Comparison of ENCODE assay signal across 15 cellular contexts in genomic region chr15:69456208-69457166, GRCh38. TPM values are rescaled to one million over a fixed set of nuclear protein-coding genes. Genes with fewer than 3 reads are reported as not detected.
DNase-seq lines count a peak whose midpoint lies in the region; ATAC-seq, FAIRE-seq and TF ChIP-seq lines count a peak whose summit lies in the region.
"Had no signal": no experiment of that assay in that cellular context is flagged by ENCODE, and none has a peak within 500 bp of the region (broad histone marks: within the 10 kb centered on the region; RNA-seq: fewer than 3 reads in every experiment).

No MANE protein-coding gene starts in this region.

- FAIRE-seq in urothelium cell line (lab: Jason Lieb, UNC) = no peak
- FAIRE-seq: keratinocyte had no signal

- POLR2A ChIA-PET in CD4-positive, alpha-beta memory T cell (lab: Charles Lee; ENCODE audit: partially characterized antibody) = interaction anchor here (1.7 to 9.4 kb wide), 2 partner anchors 9 to 38 kb away, joined by 3 to 488 read pairs; no protein-coding TSS in a partner anchor
- POLR2A ChIA-PET in activated B cell treated with CpG ODN at 0.5 μM for 24 hours (lab: Charles Lee) = interaction anchor here (0.6 to 6.1 kb wide), 3 partner anchors 10 to 1646 kb away, joined by 3 to 135 read pairs (median 6); no protein-coding TSS in a partner anchor

- ATAC-seq in GM18505 (IDR thresholded peaks at IDR 0.05; ENCODE audit: unreplicated experiment) (no peak), activated B cell treated with CpG ODN at 0.5 μM for 24 hours (ENCODE audit: low read depth) (no peak)

- H3K36me3 Mint-ChIP-seq in CD4-positive, alpha-beta memory T cell = peaks cover 25 to 59% of the 10 kb centered on the region in 2 donors
- peaks cover 58% of the 10 kb centered on the region for H3K36me3 Mint-ChIP-seq in activated B cell treated with CpG ODN at 0.5 μM for 24 hours (ENCODE audit: low read depth)

- H4K20me1 ChIP-seq in hepatocyte (ENCODE audit: insufficient read depth, poor library complexity, severe bottlenecking) = peaks cover 30% of the 10 kb centered on the region

- TF ChIP-seq POLR2A in GM18505 (IDR thresholded peaks at IDR 0.05; ENCODE audit: borderline replicate concordance, extremely low read depth, insufficient read depth, insufficient read length) = peak; percentile 52

- peaks cover 41% of the 10 kb centered on the region for H3K4me1 ChIP-seq in CD4-positive, alpha-beta memory T cell (ENCODE audit: insufficient read depth, low read length)
- peaks cover 16% of the 10 kb centered on the region for H3K4me1 ChIP-seq in hepatocyte (ENCODE audit: insufficient read depth)

- no peaks in the 10 kb centered on the region for H3K9me3 Mint-ChIP-seq in CD4-positive, alpha-beta memory T cell
- no peaks in the 10 kb centered on the region for H3K9me3 Mint-ChIP-seq in activated B cell treated with CpG ODN at 0.5 μM for 24 hours
- H3K9me3 Mint-ChIP-seq: dendritic cell treated with granulocyte-macrophage colony-stimulating factor and Interleukin-4, amounts not matched to agents 40 ng/mL and 50 ng/mL, for 4 days had no signal

- no peak overlapping the region for H3K4me2 ChIP-seq in hepatocyte

- H3K27ac Mint-ChIP-seq in CD4-positive, alpha-beta memory T cell = peak overlapping the region in 5 of 7 donors; percentile 48 to 98 (median 82)
- H3K27ac Mint-ChIP-seq in activated B cell treated with CpG ODN at 0.5 μM for 24 hours = peak overlapping the region; percentile 47
- H3K27ac Mint-ChIP-seq: dendritic cell treated with granulocyte-macrophage colony-stimulating factor and Interleukin-4, amounts not matched to agents 40 ng/mL and 50 ng/mL, for 4 days had no signal

- peaks cover 34% of the 10 kb centered on the region for H3K79me2 ChIP-seq in hepatocyte

- H3K4me3 ChIP-seq in CD4-positive, alpha-beta memory T cell (ENCODE audit: low read length in 2 of 2) = no peak overlapping the region
- H3K4me3 ChIP-seq in hepatocyte = no peak overlapping the region
- H3K4me3 ChIP-seq: suprapubic skin had no signal

- 93% methylated on average over 13 of the region's 13 CpGs for WGBS in hepatocyte (ENCODE audit: low lambda C conversion rate, missing lambda C conversion rate)

- intact Hi-C loops in CD4-positive, alpha-beta memory T cell (cut with micrococcal nuclease) = no loop called here
- intact Hi-C loops in activated B cell treated with CpG ODN at 0.5 μM for 24 hours (cut with micrococcal nuclease) = loop anchor here (10.0 kb wide), 1 partner anchor 632 kb away; the partner anchor contains the start of gene ANP32A

- TF ChIP-seq CTCF in activated B cell treated with CpG ODN at 0.5 μM for 24 hours (IDR thresholded peaks at IDR 0.05) = no peak
- no peak for TF ChIP-seq CTCF in hepatocyte (IDR thresholded peaks at IDR 0.05; ENCODE audit: poor library complexity)

- no peaks in the 10 kb centered on the region for H3K9me2 ChIP-seq in hepatocyte (replicated peaks; ENCODE audit: insufficient read depth)

- H3K27me3 Mint-ChIP-seq in CD4-positive, alpha-beta memory T cell = no peaks in the 10 kb centered on the region
- H3K27me3 Mint-ChIP-seq in activated B cell treated with CpG ODN at 0.5 μM for 24 hours = no peaks in the 10 kb centered on the region
- H3K27me3 Mint-ChIP-seq: CD4-positive, CD25-positive, alpha-beta regulatory T cell; dendritic cell treated with granulocyte-macrophage colony-stimulating factor and Interleukin-4, amounts not matched to agents 40 ng/mL and 50 ng/mL, for 4 days had no signal

- no peaks in the 10 kb centered on the region for H3K9me3 ChIP-seq in CD4-positive, alpha-beta memory T cell (ENCODE audit: control insufficient read depth in 1 of 2, low read length in 2 of 2)
- no peaks in the 10 kb centered on the region for H3K9me3 ChIP-seq in hepatocyte (ENCODE audit: low read depth)
- H3K9me3 ChIP-seq: suprapubic skin had no signal

- H3K27ac ChIP-seq in CD4-positive, alpha-beta memory T cell (ENCODE audit: low read depth, low read length) = no peak overlapping the region
- H3K27ac ChIP-seq in hepatocyte = peak overlapping the region; percentile 2
- H3K27ac ChIP-seq: suprapubic skin had no signal

- CTCF ChIA-PET in CD4-positive, alpha-beta memory T cell (lab: Charles Lee; ENCODE audit: partially characterized antibody) = interaction anchor here (1.3 to 6.5 kb wide), 3 partner anchors 10 to 12 kb away, joined by 5 to 45 read pairs (median 6); no protein-coding TSS in a partner anchor
- CTCF ChIA-PET in activated B cell treated with CpG ODN at 0.5 μM for 24 hours (lab: Charles Lee) = no interaction called here

- H3K4me1 Mint-ChIP-seq in CD4-positive, alpha-beta memory T cell = peaks cover 30 to 66% (median 44%) of the 10 kb centered on the region in 4 donors
- peaks cover 48% of the 10 kb centered on the region for H3K4me1 Mint-ChIP-seq in activated B cell treated with CpG ODN at 0.5 μM for 24 hours

- no peaks in the 10 kb centered on the region for H3K27me3 ChIP-seq in CD4-positive, alpha-beta memory T cell (ENCODE audit: insufficient read depth, low read length)
- H3K27me3 ChIP-seq in hepatocyte = no peaks in the 10 kb centered on the region
- H3K27me3 ChIP-seq: suprapubic skin had no signal

- no peak overlapping the region for H2AFZ ChIP-seq in hepatocyte

- H3K4me3 Mint-ChIP-seq in CD4-positive, alpha-beta memory T cell = peak overlapping the region in 1 of 8 donors; percentile 72
- peak overlapping the region; percentile 1 for H3K4me3 Mint-ChIP-seq in activated B cell treated with CpG ODN at 0.5 μM for 24 hours
- H3K4me3 Mint-ChIP-seq: dendritic cell treated with granulocyte-macrophage colony-stimulating factor and Interleukin-4, amounts not matched to agents 40 ng/mL and 50 ng/mL, for 4 days had no signal

- peaks cover 27% of the 10 kb centered on the region for H3K36me3 ChIP-seq in CD4-positive, alpha-beta memory T cell (ENCODE audit: insufficient read depth, low read length)
- no peaks in the 10 kb centered on the region for H3K36me3 ChIP-seq in hepatocyte (replicated peaks; ENCODE audit: insufficient read depth, low read depth)

- no peak for DNase-seq in CD4-positive, alpha-beta memory T cell
- no peak for DNase-seq in activated B cell treated with CpG ODN at 0.5 μM for 24 hours
- no peak for DNase-seq in hepatocyte (ENCODE audit: low spot score)
- DNase-seq in mesenteric fat pad (ENCODE audit: low spot score) = no peak
- DNase-seq in DMS79 treated with DMSO at 0.1 percent for 48 hours (lab: John Stamatoyannopoulos, UW) = no peak
- no peak for DNase-seq in NCI-H524 treated with DMSO at 0.1 percent for 48 hours (lab: John Stamatoyannopoulos, UW)
- no peak for DNase-seq in urothelium cell line (ENCODE audit: low spot score)
- DNase-seq: activated CD4-positive, alpha-beta T cell treated with anti-CD3 and anti-CD28 coated beads for 48 hours; activated naive CD4-positive, alpha-beta T cell; CD4-positive, CD25-positive, alpha-beta regulatory T cell; NCI-H2081 treated with DMSO at 0.1 percent for 48 hours had no signal

RNA-seq across cellular contexts. Expression of gene RPLP1, which starts 3.9 kb away (rescaled TPM):
- total RNA-seq in CD4-positive, alpha-beta memory T cell = 1,000 to 10,000 TPM; 2,753 to 2,900 TPM
- polyA plus RNA-seq in CD4-positive, alpha-beta memory T cell = 1,000 to 10,000 TPM; 1,134 to 2,730 TPM
- total RNA-seq in activated B cell treated with CpG ODN at 0.5 μM for 24 hours (3,035 and 3,437 TPM in 2 replicates), hepatocyte (210 and 218 TPM in 2 replicates), mesenteric fat pad (994 TPM)
- 803 and 884 TPM in 2 replicates for polyA plus RNA-seq in hepatocyte

RNA-seq across cellular contexts. Expression of gene KIF23, which starts 42.3 kb away (rescaled TPM):
- under 1 TPM in 1 of 2 experiments, not detected in 1; 0.20 TPM for total RNA-seq in CD4-positive, alpha-beta memory T cell
- not detected for polyA plus RNA-seq in CD4-positive, alpha-beta memory T cell
- total RNA-seq in activated B cell treated with CpG ODN at 0.5 μM for 24 hours = 1.0 and 1.5 TPM in 2 replicates
- 12.0 and 13.9 TPM in 2 replicates for total RNA-seq in hepatocyte
- 7.6 and 14.1 TPM in 2 replicates for polyA plus RNA-seq in hepatocyte
- total RNA-seq in mesenteric fat pad = 1.2 TPM
